In the genomic region with DNA sequence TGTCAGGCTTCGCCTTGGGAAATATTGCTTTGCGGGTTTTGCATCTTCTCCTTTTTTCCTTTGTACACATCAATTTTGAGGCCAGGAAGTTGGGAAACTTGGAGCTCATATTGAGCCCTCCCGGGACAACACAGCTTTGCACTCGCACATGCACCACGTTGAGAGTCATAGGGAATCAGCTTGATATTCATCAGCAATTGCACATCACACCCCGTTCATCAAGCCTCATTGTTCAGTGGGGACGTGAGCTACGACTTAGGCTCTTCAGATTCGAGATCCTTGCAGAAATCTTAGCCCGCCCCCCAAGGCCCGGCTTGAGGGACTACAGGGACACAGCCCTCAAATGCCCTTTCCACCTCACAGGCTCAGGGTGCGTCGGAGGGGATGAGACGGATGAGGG, we compare ENCODE assay signal across 16 cellular contexts.
"Had no signal": no experiment of that assay in that cellular context is flagged by ENCODE, and none has a peak within 500 bp of the region (broad histone marks: within the 10 kb centered on the region; RNA-seq: fewer than 3 reads in every experiment).

No MANE protein-coding gene starts in this region.

- H3K27me3 ChIP-seq: testis had no signal

- ATAC-seq: activated CD4-positive, CD25-positive, alpha-beta regulatory T cell treated with anti-CD3 and anti-CD28 coated beads, Interleukin-2, amount 50 U/mL, for 24 hours; activated T-cell treated with anti-CD3 and anti-CD28 coated beads, Interleukin-2, amount 50 U/mL, for 72 hours; effector memory CD8-positive, alpha-beta T cell; natural killer cell; stimulated activated memory B cell treated with anti-CD40 and anti-IgM and Interleukin-4, amounts not matched to agents 10 μg/mL and 1 μg/mL and 100 μg/mL, for 72 hours had no signal

- H3K36me3 ChIP-seq: esophagus squamous epithelium, spleen had no signal

- DNase-seq: activated CD8-positive, alpha-beta memory T cell treated with anti-CD3 and anti-CD28 coated beads for 24 hours; activated effector memory CD4-positive, alpha-beta T cell treated with anti-CD3 and anti-CD28 coated beads, Interleukin-2, amount 50 U/mL, for 16 hours; activated T-cell treated with anti-CD3 and anti-CD28 coated beads, Interleukin-2, amount 50 U/mL, for 72 hours; amniotic stem cell; dermis blood vessel endothelial cell; effector memory CD8-positive, alpha-beta T cell; esophagus squamous epithelium; immature natural killer cell; mesendoderm; natural killer cell; nucleus accumbens; spleen; stimulated activated CD4-positive, alpha-beta T cell treated with anti-CD3 and anti-CD28 coated beads, Interleukin-4, amount 100 ng/mL, for 4 hours; testis had no signal

- H3K4me3 ChIP-seq: esophagus squamous epithelium, spleen, testis had no signal

- H3K9me3 ChIP-seq: esophagus squamous epithelium, spleen, testis had no signal

- H3K27ac ChIP-seq: esophagus squamous epithelium, testis had no signal
